ENCODE assay signal across 12 cellular contexts in genomic region chrX:17635231-17635630, GRCh38.
DNase-seq lines count a peak whose midpoint lies in the region; ATAC-seq and TF ChIP-seq lines count a peak whose summit lies in the region.
"Had no signal": no experiment of that assay in that cellular context is flagged by ENCODE, and none has a peak within 500 bp of the region (broad histone marks: within the 10 kb centered on the region; RNA-seq: fewer than 3 reads in every experiment).

No MANE protein-coding gene starts in this region.

- H3K36me3 Mint-ChIP-seq in activated CD8-positive, alpha-beta T cell treated with anti-CD3 and anti-CD28 coated beads for 36 hours (ENCODE audit: low read depth) = no peaks in the 10 kb centered on the region

- H3K27me3 Mint-ChIP-seq in activated CD8-positive, alpha-beta T cell treated with anti-CD3 and anti-CD28 coated beads for 36 hours = peaks cover 1% of the 10 kb centered on the region

- H2BK120ac ChIP-seq in neuronal stem cell (ENCODE audit: low read depth, low read length) = no peak overlapping the region

- H3K27me3 ChIP-seq in neuronal stem cell (ENCODE audit: control insufficient read depth in 3 of 3, insufficient read depth in 3 of 3, low read depth in 1 of 3, low read length in 3 of 3) = peaks cover 0 to 2% (median 0%) of the 10 kb centered on the region in 3 experiments

- H3K23ac ChIP-seq in neuronal stem cell (ENCODE audit: low read depth, low read length, poor library complexity) = no peak overlapping the region

- H3K4me1 ChIP-seq in HEK293 (ENCODE audit: control insufficient read depth, insufficient read depth, low read length) (peaks cover 10% of the 10 kb centered on the region), neuronal stem cell (ENCODE audit: control insufficient read depth in 2 of 2, insufficient read depth in 1 of 2, low read depth in 1 of 2, low read length in 2 of 2) (peaks cover 16 to 17% of the 10 kb centered on the region in 2 donors)

- no peak overlapping the region for H4K8ac ChIP-seq in neuronal stem cell (ENCODE audit: low read depth, low read length)

- no peak overlapping the region for H3K4ac ChIP-seq in neuronal stem cell (ENCODE audit: low read length)

- H3K14ac ChIP-seq in neuronal stem cell (ENCODE audit: low read length) = no peak overlapping the region

- H3K4me1 Mint-ChIP-seq in activated CD8-positive, alpha-beta T cell treated with anti-CD3 and anti-CD28 coated beads for 36 hours (ENCODE audit: low read depth) = peaks cover 5% of the 10 kb centered on the region

- no peak overlapping the region for H3K9ac ChIP-seq in neuronal stem cell (ENCODE audit: low read depth, low read length, poor library complexity)

- no peaks in the 10 kb centered on the region for H3K9me3 Mint-ChIP-seq in activated CD8-positive, alpha-beta T cell treated with anti-CD3 and anti-CD28 coated beads for 36 hours
- H3K9me3 Mint-ChIP-seq: activated T-helper 2 cell treated with anti-CD3 and anti-CD28 coated beads, Interferon-gamma antibody, Interleukin-2, Interleukin-4, amounts not matched to agents 10 μg/mL and 5 μg/mL and 100 μg/mL, durations not matched to agents 14 hours and 24 hours and 36 hours had no signal

- no peak overlapping the region for H3K27ac ChIP-seq in HEK293 (ENCODE audit: extremely low read depth, low read depth, low read length)
- H3K27ac ChIP-seq in neuronal stem cell (replicated peaks; ENCODE audit: low read length) = no peak overlapping the region
- H3K27ac ChIP-seq: VCaP had no signal

- no peaks in the 10 kb centered on the region for H3K79me1 ChIP-seq in neuronal stem cell (ENCODE audit: low read depth, low read length)

- H3K4me2 ChIP-seq in neuronal stem cell (ENCODE audit: insufficient read depth, low read length, poor library complexity, severe bottlenecking) = no peak overlapping the region

- intact Hi-C loops in activated CD8-positive, alpha-beta T cell treated with anti-CD3 and anti-CD28 coated beads for 36 hours (cut with micrococcal nuclease) = no loop called here

- TF ChIP-seq CTCF in HEK293 (tag by site-specific recombination; IDR thresholded peaks at IDR 0.05) = no peak
- TF ChIP-seq CTCF in activated CD8-positive, alpha-beta T cell treated with anti-CD3 and anti-CD28 coated beads for 36 hours (IDR thresholded peaks at IDR 0.05) = no peak

- POLR2A ChIA-PET in HEK293 (lab: Yijun Ruan, JAX) = no interaction called here
- POLR2A ChIA-PET in activated CD8-positive, alpha-beta T cell treated with anti-CD3 and anti-CD28 coated beads for 36 hours (lab: Charles Lee) = no interaction called here

- H3K36me3 ChIP-seq in HEK293 (ENCODE audit: control insufficient read depth in 2 of 2, insufficient read depth in 1 of 2, low read length in 2 of 2) (no peaks in the 10 kb centered on the region), neuronal stem cell (replicated peaks in 1 of 2; ENCODE audit: control insufficient read depth in 2 of 2, insufficient read depth in 2 of 2, low read length in 2 of 2) (no peaks in the 10 kb centered on the region)

- no peak overlapping the region for H3K18ac ChIP-seq in neuronal stem cell (ENCODE audit: low read length)

- no peak overlapping the region for H4K91ac ChIP-seq in neuronal stem cell (ENCODE audit: low read depth, low read length, poor library complexity)

- no peak overlapping the region for H3K4me3 Mint-ChIP-seq in activated CD8-positive, alpha-beta T cell treated with anti-CD3 and anti-CD28 coated beads for 36 hours

- H3K4me3 ChIP-seq in HEK293 (ENCODE audit: low read depth, low read length) (no peak overlapping the region; the same call in 1 of the 2 replicates), neuronal stem cell (ENCODE audit: low read length in 2 of 2) (peak overlapping the region in 1 of 2 donors; percentile 33)

- no peak overlapping the region for H2BK15ac ChIP-seq in neuronal stem cell (ENCODE audit: low read length)

- peak overlapping the region; percentile 30 for H2AFZ ChIP-seq in neuronal stem cell (ENCODE audit: low read length)

- no peak overlapping the region for H2BK5ac ChIP-seq in neuronal stem cell (ENCODE audit: low read length)

- no peaks in the 10 kb centered on the region for H3K9me3 ChIP-seq in HEK293 (ENCODE audit: control insufficient read depth, insufficient read depth, low read depth, low read length)
- H3K9me3 ChIP-seq in neuronal stem cell (replicated peaks in 1 of 2; ENCODE audit: control insufficient read depth in 2 of 2, insufficient read depth in 1 of 2, low read depth in 1 of 2, low read length in 2 of 2) = no peaks in the 10 kb centered on the region

- no peak overlapping the region for H3K27ac Mint-ChIP-seq in activated CD8-positive, alpha-beta T cell treated with anti-CD3 and anti-CD28 coated beads for 36 hours
- H3K27ac Mint-ChIP-seq: activated T-helper 2 cell treated with anti-CD3 and anti-CD28 coated beads, Interferon-gamma antibody, Interleukin-2, Interleukin-4, amounts not matched to agents 10 μg/mL and 5 μg/mL and 100 μg/mL, durations not matched to agents 14 hours and 24 hours and 36 hours had no signal

- WGBS in neuronal stem cell (ENCODE audit: extremely low coverage in 2 of 2, insufficient read length in 2 of 2, insufficient replicate concordance in 1 of 2), 2 donors = no CpG with 5 or more reads among the region's 5 CpGs

- CTCF ChIA-PET in HEK293 (lab: Yijun Ruan, JAX) = interaction anchor here (0.6 kb wide), 3 partner anchors 252 to 1067 kb away, joined by 3 to 9 read pairs (median 5); no protein-coding TSS in a partner anchor
- CTCF ChIA-PET in activated CD8-positive, alpha-beta T cell treated with anti-CD3 and anti-CD28 coated beads for 36 hours (lab: Charles Lee) = no interaction called here

- H2AK5ac ChIP-seq in neuronal stem cell (ENCODE audit: low read depth, low read length) = no peak overlapping the region

- H2BK12ac ChIP-seq in neuronal stem cell (ENCODE audit: low read length) = no peak overlapping the region

- DNase-seq in NCI-H510A (lab: John Stamatoyannopoulos, UW) = peak; percentile 78
- DNase-seq in fibroblast of gingiva (ENCODE audit: low read depth) = peak; percentile 31
- DNase-seq in neuronal stem cell (ENCODE audit: low spot score) = peak; percentile 81
- DNase-seq in SIG-M5 (lab: John Stamatoyannopoulos, UW) = no peak
- DNase-seq in activated CD8-positive, alpha-beta T cell treated with anti-CD3 and anti-CD28 coated beads for 36 hours = no peak
- no peak for DNase-seq in HUDEP-2 (lab: John Stamatoyannopoulos, UW; ENCODE audit: unreplicated experiment in 76 of 76)
- DNase-seq: effector CD4-positive, alpha-beta T cell; right cardiac atrium had no signal

- ATAC-seq in activated CD8-positive, alpha-beta T cell treated with anti-CD3 and anti-CD28 coated beads for 36 hours = no peak
- ATAC-seq in HG03135 (IDR thresholded peaks at IDR 0.05; ENCODE audit: unreplicated experiment) = no peak
- ATAC-seq: right cardiac atrium had no signal

TF ChIP-seq in HEK293, 187 proteins besides CTCF, POLR2A, EP300 and RAD21:
- no peak for TF ChIP-seq ZNF416 (tag by site-specific recombination; IDR thresholded peaks at IDR 0.05)
- no peak for TF ChIP-seq IKZF3 (tag by site-specific recombination; IDR thresholded peaks at IDR 0.05)
- 0 out of 2 replicates have a peak, but pooled peaks have one; percentile 14 for TF ChIP-seq SP2 (tag by site-specific recombination; IDR thresholded peaks at IDR 0.05)
- peak; percentile 24; the same call in 1 of the 2 replicates for TF ChIP-seq GLIS1 (tag by site-specific recombination; IDR thresholded peaks at IDR 0.05)
- peak; percentile 98 for TF ChIP-seq PRDM10 (tag by site-specific recombination; IDR thresholded peaks at IDR 0.05)
- TF ChIP-seq ZBTB17 (tag by site-specific recombination; IDR thresholded peaks at IDR 0.05) = peak; percentile 28; the same call in 1 of the 2 replicates
- peak; percentile 74 for TF ChIP-seq TRIM28 (IDR thresholded peaks at IDR 0.05; ENCODE audit: borderline replicate concordance, low read length)
- no peak for TF ChIP-seq ZNF623 (tag by site-specific recombination; IDR thresholded peaks at IDR 0.05)
- TF ChIP-seq ZNF37A (tag by site-specific recombination; IDR thresholded peaks at IDR 0.05) = no peak
- no peak for TF ChIP-seq ZNF654 (tag by site-specific recombination; IDR thresholded peaks at IDR 0.05; ENCODE audit: low read depth)
- TF ChIP-seq OVOL3 (tag by site-specific recombination; IDR thresholded peaks at IDR 0.05) = no peak
- TF ChIP-seq ZNF561 (tag by site-specific recombination; IDR thresholded peaks at IDR 0.05; ENCODE audit: borderline replicate concordance) = 0 out of 2 replicates have a peak, but pooled peaks have one; percentile 51

Comparison
In these comparisons a context has a peak if more than half of its experiments do, and no peak if none do; other contexts are left out.
1. DNase-seq: peak in NCI-H510A (single experiment), fibroblast of gingiva (single experiment) and neuronal stem cell (single experiment); none in SIG-M5 (single experiment), activated CD8-positive, alpha-beta T cell treated with anti-CD3 and anti-CD28 coated beads for 36 hours (single experiment) and HUDEP-2 (0 of 76).